Comparison of ENCODE assay signal across 21 cellular contexts in genomic region chr20:17523326-17523725, GRCh38. TPM values are rescaled to one million over a fixed set of nuclear protein-coding genes. Genes with fewer than 3 reads are reported as not detected.
DNase-seq lines count a peak whose midpoint lies in the region; TF ChIP-seq lines count a peak whose summit lies in the region.
"Had no signal": no experiment of that assay in that cellular context is flagged by ENCODE, and none has a peak within 500 bp of the region (broad histone marks: within the 10 kb centered on the region; RNA-seq: fewer than 3 reads in every experiment).

No MANE protein-coding gene starts in this region.

- no peak for TF ChIP-seq CTCF in sigmoid colon (IDR thresholded peaks at IDR 0.05)

- peaks cover 0 to 13% (median 0%) of the 10 kb centered on the region in 11 experiments; a peak in 7 of 22 replicates for H3K9me3 ChIP-seq in BLaER1 treated with 17β-estradiol and CSF1 and Interleukin-3, amounts not matched to agents 10 nM and 100 nM (replicated peaks in 1 of 11)
- no peaks in the 10 kb centered on the region for H3K9me3 ChIP-seq in iPS-15b (ENCODE audit: control insufficient read depth, insufficient read depth, low read length)
- no peaks in the 10 kb centered on the region for H3K9me3 ChIP-seq in sigmoid colon
- H3K9me3 ChIP-seq in CD8-positive, alpha-beta memory T cell (ENCODE audit: low read length) = no peaks in the 10 kb centered on the region
- H3K9me3 ChIP-seq: A549, BE2C had no signal

- POLR2A ChIA-PET in CD8-positive, alpha-beta memory T cell (lab: Charles Lee) = no interaction called here

- intact Hi-C loops in sigmoid colon (cut with DNase I) = no loop called here

- no peaks in the 10 kb centered on the region for H3K36me3 Mint-ChIP-seq in CD8-positive, alpha-beta memory T cell
- H3K36me3 Mint-ChIP-seq: CD4-positive, CD25-positive, alpha-beta regulatory T cell; CD8-positive, alpha-beta T cell had no signal

- peaks cover 43 to 76% (median 74%) of the 10 kb centered on the region in 10 experiments for H3K4me1 ChIP-seq in BLaER1 treated with 17β-estradiol and CSF1 and Interleukin-3, amounts not matched to agents 10 nM and 100 nM
- H3K4me1 ChIP-seq in iPS-15b (ENCODE audit: control insufficient read depth, insufficient read depth, low read length) (no peaks in the 10 kb centered on the region), sigmoid colon (no peaks in the 10 kb centered on the region)
- no peaks in the 10 kb centered on the region for H3K4me1 ChIP-seq in CD8-positive, alpha-beta memory T cell (ENCODE audit: insufficient read depth, low read length)
- H3K4me1 ChIP-seq: A549, BE2C had no signal

- peaks cover 0 to 2% of the 10 kb centered on the region in 2 donors for H3K27me3 Mint-ChIP-seq in CD8-positive, alpha-beta memory T cell

- H4K20me1 ChIP-seq in BLaER1 treated with 17β-estradiol and CSF1 and Interleukin-3, amounts not matched to agents 10 nM and 100 nM = no peaks in the 10 kb centered on the region

- no peaks in the 10 kb centered on the region for H3K36me3 ChIP-seq in BLaER1 treated with 17β-estradiol and CSF1 and Interleukin-3, amounts not matched to agents 10 nM and 100 nM
- H3K36me3 ChIP-seq in iPS-15b (ENCODE audit: control insufficient read depth, insufficient read depth, low read length) = no peaks in the 10 kb centered on the region
- H3K36me3 ChIP-seq in sigmoid colon = no peaks in the 10 kb centered on the region
- H3K36me3 ChIP-seq in CD8-positive, alpha-beta memory T cell (ENCODE audit: insufficient read depth, low read length) = no peaks in the 10 kb centered on the region
- H3K36me3 ChIP-seq: BE2C had no signal

- 86 to 91% methylated on average over 5 of the region's 5 CpGs for WGBS in sigmoid colon, 2 donors

- peak overlapping the region in 1 of 11 experiments; percentile 25; a peak in 4 of 22 replicates for H3K9ac ChIP-seq in BLaER1 treated with 17β-estradiol and CSF1 and Interleukin-3, amounts not matched to agents 10 nM and 100 nM
- H3K9ac ChIP-seq in iPS-15b (ENCODE audit: low read depth, low read length) = peak overlapping the region; percentile 6
- H3K9ac ChIP-seq: GM23248 had no signal

- no peaks in the 10 kb centered on the region for H3K9me3 Mint-ChIP-seq in CD8-positive, alpha-beta memory T cell
- H3K9me3 Mint-ChIP-seq: CD8-positive, alpha-beta T cell had no signal

- no peak overlapping the region for H3K4me3 Mint-ChIP-seq in CD8-positive, alpha-beta memory T cell
- H3K4me3 Mint-ChIP-seq: CD4-positive, CD25-positive, alpha-beta regulatory T cell; CD8-positive, alpha-beta T cell had no signal

- TF ChIP-seq EP300 in sigmoid colon (IDR thresholded peaks at IDR 0.05) = no peak

- peak overlapping the region; percentile 43 to 93 (median 84); a peak in 19 of 22 replicates for H3K4me2 ChIP-seq in BLaER1 treated with 17β-estradiol and CSF1 and Interleukin-3, amounts not matched to agents 10 nM and 100 nM
- H3K4me2 ChIP-seq: A549 had no signal

- H3K27ac Mint-ChIP-seq in CD8-positive, alpha-beta memory T cell = no peak overlapping the region
- H3K27ac Mint-ChIP-seq: CD4-positive, CD25-positive, alpha-beta regulatory T cell; CD8-positive, alpha-beta T cell had no signal

- peak overlapping the region in 7 of 11 experiments; percentile 34 to 64 (median 55); a peak in 10 of 22 replicates for H3K27ac ChIP-seq in BLaER1 treated with 17β-estradiol and CSF1 and Interleukin-3, amounts not matched to agents 10 nM and 100 nM
- no peak overlapping the region for H3K27ac ChIP-seq in sigmoid colon
- no peak overlapping the region for H3K27ac ChIP-seq in CD8-positive, alpha-beta memory T cell (ENCODE audit: low read depth, low read length)
- H3K27ac ChIP-seq: A549, C4-2B, GM23248 had no signal

- H3K4me1 Mint-ChIP-seq in CD8-positive, alpha-beta memory T cell = peaks cover 0 to 2% (median 0%) of the 10 kb centered on the region in 3 donors
- H3K4me1 Mint-ChIP-seq: CD4-positive, CD25-positive, alpha-beta regulatory T cell had no signal

- CTCF ChIA-PET in CD8-positive, alpha-beta memory T cell (lab: Charles Lee) = interaction anchor here (1.8 kb wide), 1 partner anchor 10 kb away, joined by 4 read pairs; no protein-coding TSS in a partner anchor

- TF ChIP-seq POLR2A in sigmoid colon (IDR thresholded peaks at IDR 0.05) = no peak

- H3K4me3 ChIP-seq in BLaER1 treated with 17β-estradiol and CSF1 and Interleukin-3, amounts not matched to agents 10 nM and 100 nM = no peak overlapping the region
- H3K4me3 ChIP-seq in iPS-15b (ENCODE audit: low read depth, low read length) (no peak overlapping the region), sigmoid colon (no peak overlapping the region)
- H3K4me3 ChIP-seq in CD8-positive, alpha-beta memory T cell (ENCODE audit: low read length) = no peak overlapping the region
- H3K4me3 ChIP-seq: A549, GM23248 had no signal

- peak; percentile 20 for DNase-seq in sigmoid colon
- no peak for DNase-seq in iPS-NIHi11 (ENCODE audit: low spot score)
- no peak for DNase-seq in CD8-positive, alpha-beta memory T cell
- DNase-seq in DMS153 (lab: John Stamatoyannopoulos, UW) = no peak
- DNase-seq: 8988T; ACHN; AML-193; BE2C; CD4-positive, CD25-positive, alpha-beta regulatory T cell; CD8-positive, alpha-beta T cell; DMS 273 treated with DMSO at 0.1 percent for 48 hours; DMS53; DMS79 treated with DMSO at 0.1 percent for 48 hours; GF-D8; GM23248; H7; HCEC 1CT had no signal

- no peaks in the 10 kb centered on the region; a peak in 1 of 22 replicates for H3K27me3 ChIP-seq in BLaER1 treated with 17β-estradiol and CSF1 and Interleukin-3, amounts not matched to agents 10 nM and 100 nM
- H3K27me3 ChIP-seq in iPS-15b (ENCODE audit: control insufficient read depth, insufficient read depth, low read length) (no peaks in the 10 kb centered on the region), sigmoid colon (no peaks in the 10 kb centered on the region)
- no peaks in the 10 kb centered on the region for H3K27me3 ChIP-seq in CD8-positive, alpha-beta memory T cell (ENCODE audit: insufficient read depth, low read length, poor library complexity, severe bottlenecking)
- H3K27me3 ChIP-seq: BE2C had no signal

RNA-seq across cellular contexts. Expression of gene BFSP1, which starts 7.9 kb away (rescaled TPM):
- 1 to 10 TPM; 1.1 to 3.6 (median 1.5) TPM for total RNA-seq in sigmoid colon
- under 1 TPM in 2 of 3 donors, not detected in 1; 0.51 to 0.60 TPM for polyA plus RNA-seq in sigmoid colon
- total RNA-seq in CD8-positive, alpha-beta memory T cell = under 1 TPM; 0.24 to 0.26 TPM
- polyA plus RNA-seq in CD8-positive, alpha-beta memory T cell = 1.8 TPM

RNA-seq across cellular contexts. Expression of gene DSTN, which starts 46.5 kb away (rescaled TPM):
- total RNA-seq in sigmoid colon = 1,000 to 10,000 TPM; 1,872 to 2,237 (median 1,948) TPM
- polyA plus RNA-seq in sigmoid colon = 100 to 1,000 TPM; 429 to 672 (median 586) TPM
- total RNA-seq in CD8-positive, alpha-beta memory T cell = 10 to 100 TPM; 66.4 to 66.9 TPM
- 135 TPM for polyA plus RNA-seq in CD8-positive, alpha-beta memory T cell

Comparison
In these comparisons a context has a peak if more than half of its experiments do, and no peak if none do; other contexts are left out.
1. H3K27ac ChIP-seq: peak in BLaER1 treated with 17β-estradiol and CSF1 and Interleukin-3, amounts not matched to agents 10 nM and 100 nM (7 of 11); none in sigmoid colon (0 of 4) and CD8-positive, alpha-beta memory T cell (single experiment).
2. RNA of gene DSTN, which starts 46.5 kb away (total RNA-seq): 1,872 to 2,237 TPM in sigmoid colon; 66.4 to 66.9 TPM in CD8-positive, alpha-beta memory T cell; every median in the first group is over 10 times any median in the second.